1 cellular context compared by ENCODE assay signal in the genomic region with DNA sequence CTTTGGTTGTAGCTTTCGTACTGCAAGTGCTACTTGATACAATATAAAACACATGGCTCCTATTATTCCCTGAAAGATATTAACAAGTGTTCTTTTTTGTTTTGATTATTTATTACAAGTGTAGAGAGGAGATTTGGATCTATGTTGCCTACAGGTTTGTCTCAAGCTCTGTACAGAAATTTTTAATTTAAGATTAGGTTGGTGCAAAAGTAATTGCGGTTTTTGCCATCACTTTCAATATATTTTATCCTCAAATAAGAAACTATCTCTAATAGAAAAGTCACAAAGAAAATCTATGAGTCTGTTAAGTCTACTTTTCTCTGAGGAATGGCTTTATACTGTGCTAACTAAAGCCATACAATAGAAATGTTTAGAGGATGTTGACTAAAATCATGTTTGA.
TF ChIP-seq lines count a peak whose summit lies in the region.

No MANE protein-coding gene starts in this region.

TF ChIP-seq in HepG2, 621 proteins besides CTCF, POLR2A, EP300 and RAD21:
- TF ChIP-seq, protein P1, sequence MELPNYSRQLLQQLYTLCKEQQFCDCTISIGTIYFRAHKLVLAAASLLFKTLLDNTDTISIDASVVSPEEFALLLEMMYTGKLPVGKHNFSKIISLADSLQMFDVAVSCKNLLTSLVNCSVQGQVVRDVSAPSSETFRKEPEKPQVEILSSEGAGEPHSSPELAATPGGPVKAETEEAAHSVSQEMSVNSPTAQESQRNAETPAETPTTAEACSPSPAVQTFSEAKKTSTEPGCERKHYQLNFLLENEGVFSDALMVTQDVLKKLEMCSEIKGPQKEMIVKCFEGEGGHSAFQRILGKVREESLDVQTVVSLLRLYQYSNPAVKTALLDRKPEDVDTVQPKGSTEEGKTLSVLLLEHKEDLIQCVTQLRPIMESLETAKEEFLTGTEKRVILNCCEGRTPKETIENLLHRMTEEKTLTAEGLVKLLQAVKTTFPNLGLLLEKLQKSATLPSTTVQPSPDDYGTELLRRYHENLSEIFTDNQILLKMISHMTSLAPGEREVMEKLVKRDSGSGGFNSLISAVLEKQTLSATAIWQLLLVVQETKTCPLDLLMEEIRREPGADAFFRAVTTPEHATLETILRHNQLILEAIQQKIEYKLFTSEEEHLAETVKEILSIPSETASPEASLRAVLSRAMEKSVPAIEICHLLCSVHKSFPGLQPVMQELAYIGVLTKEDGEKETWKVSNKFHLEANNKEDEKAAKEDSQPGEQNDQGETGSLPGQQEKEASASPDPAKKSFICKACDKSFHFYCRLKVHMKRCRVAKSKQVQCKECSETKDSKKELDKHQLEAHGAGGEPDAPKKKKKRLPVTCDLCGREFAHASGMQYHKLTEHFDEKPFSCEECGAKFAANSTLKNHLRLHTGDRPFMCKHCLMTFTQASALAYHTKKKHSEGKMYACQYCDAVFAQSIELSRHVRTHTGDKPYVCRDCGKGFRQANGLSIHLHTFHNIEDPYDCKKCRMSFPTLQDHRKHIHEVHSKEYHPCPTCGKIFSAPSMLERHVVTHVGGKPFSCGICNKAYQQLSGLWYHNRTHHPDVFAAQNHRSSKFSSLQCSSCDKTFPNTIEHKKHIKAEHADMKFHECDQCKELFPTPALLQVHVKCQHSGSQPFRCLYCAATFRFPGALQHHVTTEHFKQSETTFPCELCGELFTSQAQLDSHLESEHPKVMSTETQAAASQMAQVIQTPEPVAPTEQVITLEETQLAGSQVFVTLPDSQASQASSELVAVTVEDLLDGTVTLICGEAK (IDR thresholded peaks at IDR 0.05): peak; percentile 76
- TF ChIP-seq, protein P1 (CRISPR knock-in tag; IDR thresholded peaks at IDR 0.05): no peak
- no peak for TF ChIP-seq ZNF761 (CRISPR knock-in tag; conservative IDR thresholded peaks at IDR 0.05)
